8 cellular contexts compared by ENCODE assay signal in genomic region chr7:36390199-36391090, GRCh38. TPM values are rescaled to one million over a fixed set of nuclear protein-coding genes. Genes with fewer than 3 reads are reported as not detected.
DNase-seq lines count a peak whose midpoint lies in the region; ATAC-seq and TF ChIP-seq lines count a peak whose summit lies in the region.

No MANE protein-coding gene starts in this region.

- no peaks in the 10 kb centered on the region for H3K36me3 ChIP-seq in H7 (replicated peaks; ENCODE audit: control insufficient read depth, insufficient read depth, low read length)
- H3K36me3 ChIP-seq in heart left ventricle = no peaks in the 10 kb centered on the region

- H3K4me3 ChIP-seq in H7 (ENCODE audit: insufficient read depth, low read depth, low read length) (peak overlapping the region; percentile 97), heart left ventricle (peak overlapping the region; percentile 38 to 81 (median 67))

- peak overlapping the region in 4 of 12 donors; percentile 28 to 81 (median 52) for H3K27ac ChIP-seq in heart left ventricle

- no peaks in the 10 kb centered on the region for H3K9me3 Mint-ChIP-seq in activated naive CD8-positive, alpha-beta T cell (ENCODE audit: low read depth)

- peaks cover 0 to 30% (median 14%) of the 10 kb centered on the region in 12 donors for H3K4me1 ChIP-seq in heart left ventricle

- no peaks in the 10 kb centered on the region for H3K36me3 Mint-ChIP-seq in activated naive CD8-positive, alpha-beta T cell

- peaks cover 5% of the 10 kb centered on the region for H3K27me3 Mint-ChIP-seq in activated naive CD8-positive, alpha-beta T cell

- ATAC-seq in heart left ventricle = peak in 3 of 4 donors; percentile 59 to 80 (median 65)

- DNase-seq in ELR (ENCODE audit: low read depth) (peak; percentile 95), H7 (peak; percentile 87), LHCN-M2 (ENCODE audit: low read depth) (peak; percentile 96), RPMI7951 (ENCODE audit: low read depth) (peak; percentile 93), heart left ventricle (peak; percentile 39 to 79 (median 65)), posterior vena cava (ENCODE audit: low spot score) (peak; percentile 89), cerebellar nuclear complex (lab: John Stamatoyannopoulos, UW) (no peak)

- peak overlapping the region; percentile 5 for H3K27ac Mint-ChIP-seq in activated naive CD8-positive, alpha-beta T cell

- H3K9me3 ChIP-seq in heart left ventricle = peaks cover 0 to 2% (median 0%) of the 10 kb centered on the region in 12 donors

- intact Hi-C loops in heart left ventricle (cut with DNase I) (no loop called here), posterior vena cava (cut with DNase I) (no loop called here)

- WGBS in heart left ventricle, 4 donors = 1 to 2% (median 1%) methylated on average over 26 of the region's 26 CpGs

- H3K27me3 ChIP-seq in H7 (ENCODE audit: control insufficient read depth, insufficient read depth, low read length) (no peaks in the 10 kb centered on the region), heart left ventricle (no peaks in the 10 kb centered on the region)

- TF ChIP-seq CTCF in heart left ventricle (IDR thresholded peaks at IDR 0.05) = no peak

- TF ChIP-seq POLR2A in heart left ventricle (IDR thresholded peaks at IDR 0.05) = no peak

- H3K4me3 Mint-ChIP-seq in activated naive CD8-positive, alpha-beta T cell = peak overlapping the region; percentile 87

- peaks cover 22% of the 10 kb centered on the region for H3K4me1 Mint-ChIP-seq in activated naive CD8-positive, alpha-beta T cell (ENCODE audit: low read depth)

RNA-seq across cellular contexts. Expression of gene ANLN, which starts 0.8 kb away (rescaled TPM):
- total RNA-seq in H7 (2014; rRNA removed; shearing (Covaris generic)) = 97.8 and 104 TPM in 2 replicates
- 370 and 373 TPM in 2 replicates for total RNA-seq in LHCN-M2 (2014; rRNA removed)
- 56.0 TPM for polyA plus RNA-seq in LHCN-M2 (2012)
- total RNA-seq in RPMI7951 (2014; rRNA removed; shearing (Covaris generic)) = 435 and 537 TPM in 2 replicates
- total RNA-seq in heart left ventricle = 10 to 100 TPM in 1 of 9 donors, 1 to 10 TPM in 6, under 1 TPM in 2; 0.83 to 30.7 (median 1.5) TPM
- polyA plus RNA-seq in heart left ventricle = under 1 TPM; 0.08 to 0.62 TPM
- 1 to 10 TPM; 3.0 to 6.4 TPM for total RNA-seq in posterior vena cava

Comparison
In these comparisons a context has a peak if more than half of its experiments do, and no peak if none do; other contexts are left out.
1. DNase-seq: peak in ELR (single experiment), H7 (single experiment), LHCN-M2 (single experiment), RPMI7951 (single experiment), heart left ventricle (5 of 5) and posterior vena cava (single experiment); none in cerebellar nuclear complex (0 of 2).